Comparison of ENCODE assay signal across 17 cellular contexts in genomic region chr2:30462131-30462857, GRCh38.
"Had no signal": no experiment of that assay in that cellular context is flagged by ENCODE, and none has a peak within 500 bp of the region (broad histone marks: within the 10 kb centered on the region; RNA-seq: fewer than 3 reads in every experiment).

No MANE protein-coding gene starts in this region.

- DNase-seq: activated CD4-positive, alpha-beta T cell treated with anti-CD3 and anti-CD28 coated beads, Interleukin-2, amount 50 U/mL, for 1 hour; activated CD4-positive, CD25-positive, alpha-beta regulatory T cell; activated naive CD4-positive, alpha-beta T cell treated with anti-CD3 and anti-CD28 coated beads, Interleukin-2, amount 50 U/mL, for 16 hours; amygdala; body of pancreas; cortex of kidney; effector CD8-positive, alpha-beta T cell; foreskin keratinocyte; glutamatergic neuron; lower lobe of right lung; midbrain; stimulated activated naive CD4-positive, alpha-beta T cell treated with Interleukin-2 at 50 U/mL for 16 hours; substantia nigra; transverse colon had no signal

- H3K36me3 ChIP-seq: lower lobe of right lung, neutrophil, transverse colon had no signal

- H3K9me3 Mint-ChIP-seq: activated T-helper 17 cell treated with anti-CD3 and anti-CD28 coated beads, Interleukin-2, amount 50 U/mL, for 72 hours; central memory CD8-positive, alpha-beta T cell had no signal

- H3K4me3 ChIP-seq: body of pancreas, lower lobe of right lung, transverse colon had no signal

- ATAC-seq: activated T-helper 17 cell treated with anti-CD3 and anti-CD28 coated beads, Interleukin-2, amount 50 U/mL, for 72 hours; body of pancreas; foreskin keratinocyte; lower lobe of right lung had no signal

- H3K27me3 Mint-ChIP-seq: activated T-helper 17 cell treated with anti-CD3 and anti-CD28 coated beads, Interleukin-2, amount 50 U/mL, for 72 hours; central memory CD8-positive, alpha-beta T cell had no signal

- H3K27me3 ChIP-seq: body of pancreas, foreskin keratinocyte, neutrophil, transverse colon had no signal

- H3K9me3 ChIP-seq: body of pancreas, lower lobe of right lung, neutrophil, transverse colon had no signal

- H3K27ac ChIP-seq: body of pancreas, foreskin keratinocyte, lower lobe of right lung, neutrophil, transverse colon had no signal

- H3K4me3 Mint-ChIP-seq: activated T-helper 17 cell treated with anti-CD3 and anti-CD28 coated beads, Interleukin-2, amount 50 U/mL, for 72 hours; central memory CD8-positive, alpha-beta T cell had no signal

- H3K27ac Mint-ChIP-seq: activated T-helper 17 cell treated with anti-CD3 and anti-CD28 coated beads, Interleukin-2, amount 50 U/mL, for 72 hours had no signal

- H3K4me1 ChIP-seq: foreskin keratinocyte, lower lobe of right lung had no signal
